Comparison of ENCODE assay signal across 8 cellular contexts in genomic region chr1:176374967-176375569, GRCh38.
DNase-seq lines count a peak whose midpoint lies in the region; ATAC-seq lines count a peak whose summit lies in the region.

No MANE protein-coding gene starts in this region.

- H3K27ac ChIP-seq in epithelial cell of prostate: no peak overlapping the region

- ATAC-seq in GM19467 (IDR thresholded peaks at IDR 0.05; ENCODE audit: unreplicated experiment): peak; percentile 79
- peak; percentile 85 for ATAC-seq in HG03571 (IDR thresholded peaks at IDR 0.05; ENCODE audit: unreplicated experiment)

- DNase-seq in COR-L47 (lab: John Stamatoyannopoulos, UW): peak; percentile 32
- peak; percentile 81 for DNase-seq in NCI-H82 treated with DMSO at 0.1 percent for 48 hours (lab: John Stamatoyannopoulos, UW; ENCODE audit: unreplicated experiment)
- peak; percentile 76 for DNase-seq in activated CD8-positive, alpha-beta memory T cell treated with anti-CD3 and anti-CD28 coated beads for 24 hours
- DNase-seq in epithelial cell of prostate (ENCODE audit: low read depth, low spot score): peak; percentile 22
- peak; percentile 72 for DNase-seq in myocyte (ENCODE audit: low read depth)
- peak in 4 of 6 experiments; percentile 8 to 23 (median 10) for DNase-seq in stimulated activated naive CD4-positive, alpha-beta T cell (lab: John Stamatoyannopoulos, UW)

Comparison
In these comparisons a context has a peak if more than half of its experiments do, and no peak if none do; other contexts are left out.
1. DNase-seq: peak in every context shown above with its lines; median percentile 81 in NCI-H82 treated with DMSO at 0.1 percent for 48 hours; 76 in activated CD8-positive, alpha-beta memory T cell treated with anti-CD3 and anti-CD28 coated beads for 24 hours; 72 in myocyte; 32 in COR-L47; 22 in epithelial cell of prostate; 10 in stimulated activated naive CD4-positive, alpha-beta T cell.